Comparison of ENCODE assay signal across 2 cellular contexts in genomic region chr19:2476451-2477140, GRCh38.
TF ChIP-seq lines count a peak whose summit lies in the region.

No MANE protein-coding gene starts in this region.

TF ChIP-seq in A549, 52 proteins besides CTCF, POLR2A, EP300 and RAD21:
- TF ChIP-seq ATOH8 (CRISPR knock-in tag; IDR thresholded peaks at IDR 0.05; ENCODE audit: low read depth) (no peak), HOXB13 (CRISPR knock-in tag; IDR thresholded peaks at IDR 0.05; ENCODE audit: low read depth) (no peak), CHD4 (IDR thresholded peaks at IDR 0.05; ENCODE audit: borderline replicate concordance) (no peak), BHLHE40 (IDR thresholded peaks at IDR 0.05; ENCODE audit: low read depth, low read length) (no peak), FOSB (CRISPR knock-in tag; IDR thresholded peaks at IDR 0.05) (no peak), EHF (CRISPR knock-in tag; IDR thresholded peaks at IDR 0.05) (no peak), RNF2 (IDR thresholded peaks at IDR 0.05; ENCODE audit: borderline replicate concordance, low read depth) (no peak), HMGXB4 (CRISPR knock-in tag; IDR thresholded peaks at IDR 0.05; ENCODE audit: borderline replicate concordance) (no peak), CBX8 (IDR thresholded peaks at IDR 0.05) (no peak)

TF ChIP-seq in H1, 55 proteins besides CTCF, POLR2A, EP300 and RAD21:
- TF ChIP-seq E2F6 (IDR thresholded peaks at IDR 0.05) (no peak), SIN3A (conservative IDR thresholded peaks at IDR 0.05 in 1 of 2, IDR thresholded peaks at IDR 0.05 in 1 of 2; ENCODE audit: low read depth in 1 of 2, low read length in 2 of 2) (peak in 1 of 2 experiments; percentile 36; a peak in 1 of 4 replicates), RBBP5 (IDR thresholded peaks at IDR 0.05; ENCODE audit: borderline replicate concordance, low read depth, low read length) (no peak), PHF8 (conservative IDR thresholded peaks at IDR 0.05; ENCODE audit: low read depth, low read length) (0 out of 2 replicates have a peak, but pooled peaks have one; percentile 13)
